In the genomic region with DNA sequence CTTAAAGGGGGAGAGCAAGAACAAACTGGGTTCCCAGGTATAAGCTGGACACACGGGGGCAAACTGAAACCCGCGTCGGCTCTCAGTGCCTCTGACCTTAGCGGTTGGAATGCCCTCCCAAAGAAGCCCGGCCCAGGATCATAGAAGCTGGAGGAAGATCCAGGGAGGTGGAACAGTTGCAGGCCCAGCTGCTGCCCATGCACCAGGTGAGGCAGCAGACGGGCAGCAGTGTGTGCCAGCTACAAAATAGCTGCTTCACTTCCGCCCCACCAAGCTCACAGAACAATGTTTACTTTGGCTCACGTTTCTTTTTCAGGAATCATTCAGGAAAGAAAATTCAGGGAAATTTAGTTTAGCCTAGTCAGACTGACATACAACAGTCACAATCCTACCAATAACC, we compare ENCODE assay signal across 17 cellular contexts. TPM values are rescaled to one million over a fixed set of nuclear protein-coding genes. Genes with fewer than 3 reads are reported as not detected.
DNase-seq lines count a peak whose midpoint lies in the region; ATAC-seq, FAIRE-seq and TF ChIP-seq lines count a peak whose summit lies in the region.
"Had no signal": no experiment of that assay in that cellular context is flagged by ENCODE, and none has a peak within 500 bp of the region (broad histone marks: within the 10 kb centered on the region; RNA-seq: fewer than 3 reads in every experiment).

No MANE protein-coding gene starts in this region.

- no peak overlapping the region for H3K27ac ChIP-seq in GM23338 (ENCODE audit: low read depth)
- H3K27ac ChIP-seq: adrenal gland, KMS-11, parathyroid adenoma had no signal

- H3K4me3 Mint-ChIP-seq in Caco-2 (ENCODE audit: unreplicated experiment), result no peak overlapping the region
- no peak overlapping the region for H3K4me3 Mint-ChIP-seq in GM23338

- in situ Hi-C loops in G401 (cut with HindIII; ENCODE audit: low sequenced_read_pairs), result no loop called here

- H3K9me2 ChIP-seq in GM23338 (ENCODE audit: insufficient read depth), result no peaks in the 10 kb centered on the region

- H3K27me3 Mint-ChIP-seq in Caco-2 (ENCODE audit: insufficient read depth, unreplicated experiment) (no peaks in the 10 kb centered on the region), GM23338 (ENCODE audit: insufficient read depth, low read depth, poor library complexity) (no peaks in the 10 kb centered on the region)

- no peak for FAIRE-seq in bronchial epithelial cell (lab: Jason Lieb, UNC)

- POLR2A ChIA-PET in Caco-2 (lab: Charles Lee), result no interaction called here

- intact Hi-C loops in Caco-2 (cut with micrococcal nuclease; ENCODE audit: unreplicated experiment), result no loop called here

- no peak overlapping the region for H3K4me2 ChIP-seq in GM23338
- H3K4me2 ChIP-seq: KMS-11 had no signal

- no peak overlapping the region for H2AFZ ChIP-seq in GM23338
- H2AFZ ChIP-seq: parathyroid adenoma had no signal

- H3K4me1 ChIP-seq in Caco-2, result peaks cover 20% of the 10 kb centered on the region
- peaks cover 10% of the 10 kb centered on the region for H3K4me1 ChIP-seq in GM23338 (ENCODE audit: insufficient read depth)
- H3K4me1 ChIP-seq: adrenal gland, parathyroid adenoma had no signal

- no peak overlapping the region for H3K4me3 ChIP-seq in bronchial epithelial cell (ENCODE audit: low read depth, low read length)
- no peak overlapping the region for H3K4me3 ChIP-seq in Caco-2 (ENCODE audit: low read depth, low read length)
- no peak overlapping the region for H3K4me3 ChIP-seq in GM23338
- H3K4me3 ChIP-seq: adrenal gland, HAP-1, lung had no signal

- TF ChIP-seq CTCF in bronchial epithelial cell (IDR thresholded peaks at IDR 0.05; ENCODE audit: insufficient read depth, low read length, severe bottlenecking) (no peak), Caco-2 (IDR thresholded peaks at IDR 0.05; ENCODE audit: insufficient read depth in 1 of 2, low read depth in 1 of 2, low read length in 1 of 2, severe bottlenecking in 1 of 2, unreplicated experiment in 1 of 2) (no peak), GM23338 (conservative IDR thresholded peaks at IDR 0.05; ENCODE audit: low read depth in 2 of 2) (no peak)

- H3K27ac Mint-ChIP-seq in Caco-2 (ENCODE audit: unreplicated experiment) (no peak overlapping the region), GM23338 (no peak overlapping the region)

- H3K36me3 Mint-ChIP-seq in Caco-2 (ENCODE audit: insufficient read depth, unreplicated experiment) (no peaks in the 10 kb centered on the region), GM23338 (ENCODE audit: low read depth) (no peaks in the 10 kb centered on the region)

- DNase-seq in G401 (ENCODE audit: low spot score), result peak; percentile 25
- peak; percentile 33 for DNase-seq in NCI-H2196 (lab: John Stamatoyannopoulos, UW; ENCODE audit: unreplicated experiment)
- DNase-seq in bronchial epithelial cell (ENCODE audit: low read depth), result peak; percentile 74
- peak; percentile 69 for DNase-seq in renal cortical epithelial cell (ENCODE audit: low read depth)
- DNase-seq in Caco-2, result no peak
- no peak for DNase-seq in Ammon's horn (ENCODE audit: low spot score)
- no peak for DNase-seq in GM23338 (ENCODE audit: low spot score)
- DNase-seq: activated CD8-positive, alpha-beta memory T cell treated with anti-CD3 and anti-CD28 coated beads for 24 hours; adrenal gland; DMS79 treated with DMSO at 0.1 percent for 48 hours; effector memory CD4-positive, alpha-beta T cell; glutamatergic neuron; stimulated activated naive CD4-positive, alpha-beta T cell treated with Interleukin-2 at 50 U/mL for 16 hours had no signal

- H3K9me3 Mint-ChIP-seq in Caco-2 (ENCODE audit: unreplicated experiment) (no peaks in the 10 kb centered on the region), GM23338 (no peaks in the 10 kb centered on the region)

- BruUV-seq in Caco-2 (replicated peaks; lab: Mats Ljungman, UMichigan), result no TSS peak

- no peaks in the 10 kb centered on the region for H4K20me1 ChIP-seq in GM23338 (replicated peaks; ENCODE audit: insufficient read depth)

- peaks cover 6% of the 10 kb centered on the region for H3K4me1 Mint-ChIP-seq in Caco-2 (ENCODE audit: low read depth, unreplicated experiment)
- H3K4me1 Mint-ChIP-seq in GM23338, result peaks cover 18% of the 10 kb centered on the region

- CTCF ChIA-PET in Caco-2 (lab: Charles Lee), result no interaction called here

- H3F3A ChIP-seq in GM23338 (replicated peaks; ENCODE audit: low read depth), result no peaks in the 10 kb centered on the region

- peaks cover 1% of the 10 kb centered on the region for H3K27me3 ChIP-seq in bronchial epithelial cell (ENCODE audit: control insufficient read depth, insufficient read depth, low read length)
- H3K27me3 ChIP-seq in Caco-2 (replicated peaks; ENCODE audit: control insufficient read depth, insufficient read depth, low read length), result no peaks in the 10 kb centered on the region
- no peaks in the 10 kb centered on the region for H3K27me3 ChIP-seq in GM23338 (ENCODE audit: insufficient read depth)
- H3K27me3 ChIP-seq: adrenal gland had no signal

- no peaks in the 10 kb centered on the region for H3K36me3 ChIP-seq in bronchial epithelial cell (ENCODE audit: control insufficient read depth, insufficient read depth, low read length)
- no peaks in the 10 kb centered on the region for H3K36me3 ChIP-seq in Caco-2 (ENCODE audit: control insufficient read depth, insufficient read depth, low read length)
- no peaks in the 10 kb centered on the region for H3K36me3 ChIP-seq in GM23338 (ENCODE audit: insufficient read depth)
- H3K36me3 ChIP-seq: adrenal gland, HAP-1 had no signal

- H3K9me3 ChIP-seq in Caco-2, result no peaks in the 10 kb centered on the region; the same call in 1 of the 2 replicates
- H3K9me3 ChIP-seq: adrenal gland, HAP-1 had no signal

- no peaks in the 10 kb centered on the region for H3K79me2 ChIP-seq in GM23338 (replicated peaks; ENCODE audit: insufficient read depth)
- H3K79me2 ChIP-seq: parathyroid adenoma had no signal

- ATAC-seq in GM23338, result no peak

TF ChIP-seq in GM23338, 12 proteins besides CTCF, POLR2A, EP300 and RAD21 (continues in another document):
- TF ChIP-seq STAT1 (IDR thresholded peaks at IDR 0.05; ENCODE audit: unreplicated experiment), result no peak
- no peak for TF ChIP-seq NANOG (IDR thresholded peaks at IDR 0.05; ENCODE audit: borderline replicate concordance)
- TF ChIP-seq EZH2phosphoT487 (IDR thresholded peaks at IDR 0.05; ENCODE audit: unreplicated experiment), result no peak
- no peak for TF ChIP-seq EZH2 (IDR thresholded peaks at IDR 0.05; ENCODE audit: low read depth, unreplicated experiment)
- no peak for TF ChIP-seq POLR2AphosphoS5 (IDR thresholded peaks at IDR 0.05; ENCODE audit: low read depth)
- TF ChIP-seq ETS1 (IDR thresholded peaks at IDR 0.05), result no peak
- TF ChIP-seq, protein P1, sequence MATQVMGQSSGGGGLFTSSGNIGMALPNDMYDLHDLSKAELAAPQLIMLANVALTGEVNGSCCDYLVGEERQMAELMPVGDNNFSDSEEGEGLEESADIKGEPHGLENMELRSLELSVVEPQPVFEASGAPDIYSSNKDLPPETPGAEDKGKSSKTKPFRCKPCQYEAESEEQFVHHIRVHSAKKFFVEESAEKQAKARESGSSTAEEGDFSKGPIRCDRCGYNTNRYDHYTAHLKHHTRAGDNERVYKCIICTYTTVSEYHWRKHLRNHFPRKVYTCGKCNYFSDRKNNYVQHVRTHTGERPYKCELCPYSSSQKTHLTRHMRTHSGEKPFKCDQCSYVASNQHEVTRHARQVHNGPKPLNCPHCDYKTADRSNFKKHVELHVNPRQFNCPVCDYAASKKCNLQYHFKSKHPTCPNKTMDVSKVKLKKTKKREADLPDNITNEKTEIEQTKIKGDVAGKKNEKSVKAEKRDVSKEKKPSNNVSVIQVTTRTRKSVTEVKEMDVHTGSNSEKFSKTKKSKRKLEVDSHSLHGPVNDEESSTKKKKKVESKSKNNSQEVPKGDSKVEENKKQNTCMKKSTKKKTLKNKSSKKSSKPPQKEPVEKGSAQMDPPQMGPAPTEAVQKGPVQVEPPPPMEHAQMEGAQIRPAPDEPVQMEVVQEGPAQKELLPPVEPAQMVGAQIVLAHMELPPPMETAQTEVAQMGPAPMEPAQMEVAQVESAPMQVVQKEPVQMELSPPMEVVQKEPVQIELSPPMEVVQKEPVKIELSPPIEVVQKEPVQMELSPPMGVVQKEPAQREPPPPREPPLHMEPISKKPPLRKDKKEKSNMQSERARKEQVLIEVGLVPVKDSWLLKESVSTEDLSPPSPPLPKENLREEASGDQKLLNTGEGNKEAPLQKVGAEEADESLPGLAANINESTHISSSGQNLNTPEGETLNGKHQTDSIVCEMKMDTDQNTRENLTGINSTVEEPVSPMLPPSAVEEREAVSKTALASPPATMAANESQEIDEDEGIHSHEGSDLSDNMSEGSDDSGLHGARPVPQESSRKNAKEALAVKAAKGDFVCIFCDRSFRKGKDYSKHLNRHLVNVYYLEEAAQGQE (IDR thresholded peaks at IDR 0.05; ENCODE audit: unreplicated experiment), result no peak
- TF ChIP-seq ZNF331 (CRISPR knock-in tag; IDR thresholded peaks at IDR 0.05; ENCODE audit: low read depth), result no peak
- no peak for TF ChIP-seq ZNF114 (CRISPR knock-in tag; IDR thresholded peaks at IDR 0.05)
- TF ChIP-seq CREB1 (CRISPR knock-in tag; IDR thresholded peaks at IDR 0.05; ENCODE audit: low read depth), result no peak

RNA-seq across cellular contexts. Expression of gene ERMN, which starts 3.9 kb away (rescaled TPM):
- not detected in 2 replicates for total RNA-seq in G401 (2014; rRNA removed; shearing (Covaris generic))
- not detected in 2 replicates for total RNA-seq in bronchial epithelial cell
- not detected in 2 replicates for total RNA-seq in renal cortical epithelial cell
- total RNA-seq in Caco-2 (2022), result 0.44 and 0.61 TPM in 2 replicates
- 0.35 TPM in 1 of 2 replicates, not detected in the other for total RNA-seq in GM23338 (2014; rRNA removed; shearing (Covaris generic))
- 0.17 and 0.44 TPM in 2 replicates for polyA plus RNA-seq in GM23338 (2016; fragmentation: Nextera tagmentation; extraction: Ambion mirVana)

Comparison
In these comparisons a context has a peak if more than half of its experiments do, and no peak if none do; other contexts are left out.
1. DNase-seq: peak in G401 (single experiment), NCI-H2196 (single experiment), bronchial epithelial cell (single experiment) and renal cortical epithelial cell (single experiment); none in Caco-2 (0 of 2), Ammon's horn (single experiment) and GM23338 (single experiment).